ENCODE assay signal across 24 cellular contexts in genomic region chr16:1318268-1318545, GRCh38. TPM values are rescaled to one million over a fixed set of nuclear protein-coding genes. Genes with fewer than 3 reads are reported as not detected.
DNase-seq lines count a peak whose midpoint lies in the region; ATAC-seq, FAIRE-seq and TF ChIP-seq lines count a peak whose summit lies in the region.
"Had no signal": no experiment of that assay in that cellular context is flagged by ENCODE, and none has a peak within 500 bp of the region (broad histone marks: within the 10 kb centered on the region; RNA-seq: fewer than 3 reads in every experiment).

No MANE protein-coding gene starts in this region.

- H3K27ac Mint-ChIP-seq in natural killer cell (peak overlapping the region; percentile 65 to 79), memory B cell (peak overlapping the region; percentile 90)
- H3K27ac Mint-ChIP-seq in natural killer cell treated with Interleukin-12 subunit alpha and Interleukin-12 subunit beta and Interleukin-15 and Interleukin-18, amount 100 ng/mL, for 72 hours, result no peak overlapping the region
- peak overlapping the region in 1 of 2 donors; percentile 44 for H3K27ac Mint-ChIP-seq in stimulated activated naive CD8-positive, alpha-beta T cell treated with anti-CD3 and anti-CD28 coated beads, Interleukin-15, amount 100 ng/mL, for 72 hours
- H3K27ac Mint-ChIP-seq: CD4-positive, alpha-beta T cell had no signal

- CTCF ChIA-PET in GM12878 (lab: Yijun Ruan, JAX), result no interaction called here

- no peak for FAIRE-seq in GM12878 (lab: Jason Lieb, UNC)
- FAIRE-seq: A549, GM12891 had no signal

- H3K27me3 ChIP-seq in GM12878 (replicated peaks in 1 of 2; ENCODE audit: control insufficient read depth in 2 of 2, insufficient read depth in 2 of 2, low read length in 1 of 2) (no peaks in the 10 kb centered on the region), esophagus muscularis mucosa (no peaks in the 10 kb centered on the region)
- H3K27me3 ChIP-seq: MG63 had no signal

- no peaks in the 10 kb centered on the region for H3K27me3 Mint-ChIP-seq in natural killer cell (ENCODE audit: low read depth in 2 of 2)
- no peaks in the 10 kb centered on the region for H3K27me3 Mint-ChIP-seq in natural killer cell treated with Interleukin-12 subunit alpha and Interleukin-12 subunit beta and Interleukin-15 and Interleukin-18, amount 100 ng/mL, for 72 hours
- H3K27me3 Mint-ChIP-seq in memory B cell, result no peaks in the 10 kb centered on the region
- no peaks in the 10 kb centered on the region for H3K27me3 Mint-ChIP-seq in stimulated activated naive CD8-positive, alpha-beta T cell treated with anti-CD3 and anti-CD28 coated beads, Interleukin-15, amount 100 ng/mL, for 72 hours
- H3K27me3 Mint-ChIP-seq: CD4-positive, alpha-beta T cell had no signal

- TF ChIP-seq EP300 in GM12878 (IDR thresholded peaks at IDR 0.05; ENCODE audit: borderline replicate concordance in 1 of 2, control insufficient read depth in 1 of 2, low read depth in 2 of 2, low read length in 2 of 2) (no peak), esophagus muscularis mucosa (IDR thresholded peaks at IDR 0.05) (no peak)

- no peaks in the 10 kb centered on the region for H3K9me3 ChIP-seq in GM12878 (replicated peaks; ENCODE audit: control insufficient read depth, insufficient read depth, low read length)
- no peaks in the 10 kb centered on the region for H3K9me3 ChIP-seq in esophagus muscularis mucosa
- H3K9me3 ChIP-seq: A549, MG63 had no signal

- H3K27ac ChIP-seq in GM12878 (ENCODE audit: control insufficient read depth, insufficient read depth) (no peak overlapping the region), esophagus muscularis mucosa (replicated peaks in 1 of 4) (no peak overlapping the region)
- H3K27ac ChIP-seq: A549, HL-60, PC-9, RWPE1 had no signal

- H3K79me2 ChIP-seq in GM12878 (ENCODE audit: control insufficient read depth, insufficient read depth, low read length), result peaks cover 18% of the 10 kb centered on the region

- H3K9ac ChIP-seq in GM12878 (ENCODE audit: control insufficient read depth, insufficient read depth, low read length), result no peak overlapping the region

- H3K4me1 ChIP-seq in GM12878 (ENCODE audit: control insufficient read depth, insufficient read depth, low read length) (no peaks in the 10 kb centered on the region), esophagus muscularis mucosa (peaks cover 8 to 25% (median 15%) of the 10 kb centered on the region in 4 donors)
- H3K4me1 ChIP-seq: A549 had no signal

- H3K4me3 Mint-ChIP-seq in natural killer cell, result no peak overlapping the region
- H3K4me3 Mint-ChIP-seq in natural killer cell treated with Interleukin-12 subunit alpha and Interleukin-12 subunit beta and Interleukin-15 and Interleukin-18, amount 100 ng/mL, for 72 hours, result no peak overlapping the region
- no peak overlapping the region for H3K4me3 Mint-ChIP-seq in memory B cell
- no peak overlapping the region for H3K4me3 Mint-ChIP-seq in stimulated activated naive CD8-positive, alpha-beta T cell treated with anti-CD3 and anti-CD28 coated beads, Interleukin-15, amount 100 ng/mL, for 72 hours

- TF ChIP-seq RAD21 in GM12878 (IDR thresholded peaks at IDR 0.05; ENCODE audit: insufficient read depth, low read depth, low read length), result no peak

- H2AFZ ChIP-seq in GM12878 (ENCODE audit: control insufficient read depth, low read depth, low read length), result no peak overlapping the region
- H2AFZ ChIP-seq: PC-9 had no signal

- H3K4me2 ChIP-seq in GM12878 (ENCODE audit: control insufficient read depth, insufficient read depth), result no peak overlapping the region
- H3K4me2 ChIP-seq: A549, PC-9 had no signal

- no peak; the same call in 1 of the 2 replicates for TF ChIP-seq POLR2A in GM12878 (IDR thresholded peaks at IDR 0.05; ENCODE audit: low read depth, low read length)
- no peak for TF ChIP-seq POLR2A in esophagus muscularis mucosa (IDR thresholded peaks at IDR 0.05; ENCODE audit: low read depth)

- H3K36me3 Mint-ChIP-seq in natural killer cell (peaks cover 6% of the 10 kb centered on the region), memory B cell (peaks cover 16% of the 10 kb centered on the region)
- H3K36me3 Mint-ChIP-seq in natural killer cell treated with Interleukin-12 subunit alpha and Interleukin-12 subunit beta and Interleukin-15 and Interleukin-18, amount 100 ng/mL, for 72 hours, result peaks cover 6% of the 10 kb centered on the region

- POLR2A ChIA-PET in GM12878 (lab: Charles Lee), result no interaction called here

- SMC1A ChIA-PET in GM12878 (lab: Charles Lee; ENCODE audit: uncharacterized antibody, unreplicated experiment), result no interaction called here

- TF ChIP-seq CTCF in natural killer cell (IDR thresholded peaks at IDR 0.05) (no peak), GM12878 (IDR thresholded peaks at IDR 0.05 in 2 of 3, conservative IDR thresholded peaks at IDR 0.05 in 1 of 3; ENCODE audit: control insufficient read depth in 2 of 3, extremely low read depth in 1 of 3, insufficient read depth in 1 of 3, low read depth in 3 of 3, low read length in 3 of 3) (no peak), esophagus muscularis mucosa (IDR thresholded peaks at IDR 0.05) (no peak)

- no peak overlapping the region for H3K4me3 ChIP-seq in GM12878
- H3K4me3 ChIP-seq in esophagus muscularis mucosa, result no peak overlapping the region
- H3K4me3 ChIP-seq: A549, MG63, PC-9 had no signal

- no peak for DNase-seq in natural killer cell
- no peak for DNase-seq in natural killer cell treated with Interleukin-12 subunit alpha and Interleukin-12 subunit beta and Interleukin-15 and Interleukin-18, amount 100 ng/mL, for 72 hours (ENCODE audit: low spot score)
- no peak for DNase-seq in GM12878 (ENCODE audit: low read depth, low spot score)
- DNase-seq in memory B cell (ENCODE audit: low spot score in 2 of 2), result no peak
- DNase-seq in esophagus muscularis mucosa (ENCODE audit: extremely low spot score), result no peak
- no peak for DNase-seq in stimulated activated naive CD8-positive, alpha-beta T cell treated with anti-CD3 and anti-CD28 coated beads, Interleukin-15, amount 100 ng/mL, for 72 hours
- DNase-seq: CD4-positive, alpha-beta T cell; EL; IMR-90; Kasumi-1; MG63; NCI-H1048; NCI-H1436; NCI-H1930; NCI-H2171; NCI-H526; PC-9; SIG-M5 had no signal

- WGBS in GM12878 (ENCODE audit: insufficient coverage, insufficient replicate concordance, low lambda C conversion rate, missing lambda C conversion rate), result 82% methylated on average over 9 of the region's 9 CpGs
- 77% methylated on average over 7 of the region's 9 CpGs for WGBS in esophagus muscularis mucosa

- H3K9me3 Mint-ChIP-seq in natural killer cell, result no peaks in the 10 kb centered on the region
- H3K9me3 Mint-ChIP-seq in natural killer cell treated with Interleukin-12 subunit alpha and Interleukin-12 subunit beta and Interleukin-15 and Interleukin-18, amount 100 ng/mL, for 72 hours, result no peaks in the 10 kb centered on the region
- H3K9me3 Mint-ChIP-seq in memory B cell, result no peaks in the 10 kb centered on the region
- H3K9me3 Mint-ChIP-seq in stimulated activated naive CD8-positive, alpha-beta T cell treated with anti-CD3 and anti-CD28 coated beads, Interleukin-15, amount 100 ng/mL, for 72 hours, result no peaks in the 10 kb centered on the region
- H3K9me3 Mint-ChIP-seq: CD4-positive, alpha-beta T cell had no signal

- no TSS peak for BruUV-seq in GM12878 (replicated peaks; lab: Mats Ljungman, UMichigan)

- RAD21 ChIA-PET in GM12878 (lab: Charles Lee; ENCODE audit: unreplicated experiment), result no interaction called here

- intact Hi-C loops in natural killer cell (cut with micrococcal nuclease) (no loop called here), GM12878 (cut with micrococcal nuclease; ENCODE audit: unreplicated experiment) (no loop called here), esophagus muscularis mucosa (cut with DNase I) (no loop called here)

- in situ Hi-C loops in GM12878 (cut with MboI), result no loop called here

- peaks cover 40 to 67% of the 10 kb centered on the region in 2 experiments for H3K36me3 ChIP-seq in GM12878 (ENCODE audit: control insufficient read depth in 2 of 2, insufficient read depth in 2 of 2, low read length in 1 of 2)
- peaks cover 80 to 99% (median 96%) of the 10 kb centered on the region in 4 donors for H3K36me3 ChIP-seq in esophagus muscularis mucosa

- H4K20me1 ChIP-seq in GM12878 (ENCODE audit: control insufficient read depth, insufficient read depth), result peaks cover 10% of the 10 kb centered on the region; the same call in 1 of the 2 replicates

- peaks cover 12 to 16% of the 10 kb centered on the region in 2 donors for H3K4me1 Mint-ChIP-seq in natural killer cell
- H3K4me1 Mint-ChIP-seq in natural killer cell treated with Interleukin-12 subunit alpha and Interleukin-12 subunit beta and Interleukin-15 and Interleukin-18, amount 100 ng/mL, for 72 hours (ENCODE audit: low read depth in 2 of 2), result peaks cover 0 to 8% of the 10 kb centered on the region in 2 donors
- H3K4me1 Mint-ChIP-seq in memory B cell, result peaks cover 2% of the 10 kb centered on the region
- H3K4me1 Mint-ChIP-seq in stimulated activated naive CD8-positive, alpha-beta T cell treated with anti-CD3 and anti-CD28 coated beads, Interleukin-15, amount 100 ng/mL, for 72 hours, result peaks cover 18% of the 10 kb centered on the region

- no peak for ATAC-seq in natural killer cell
- no peak for ATAC-seq in natural killer cell treated with Interleukin-12 subunit alpha and Interleukin-12 subunit beta and Interleukin-15 and Interleukin-18, amount 100 ng/mL, for 72 hours
- no peak for ATAC-seq in GM12878
- ATAC-seq in memory B cell (ENCODE audit: low read depth), result no peak
- ATAC-seq in GM19023 (IDR thresholded peaks at IDR 0.05; ENCODE audit: unreplicated experiment), result no peak
- ATAC-seq in HG02970 (IDR thresholded peaks at IDR 0.05; ENCODE audit: low FRiP score, unreplicated experiment), result no peak
- no peak for ATAC-seq in stimulated activated naive CD8-positive, alpha-beta T cell treated with anti-CD3 and anti-CD28 coated beads, Interleukin-15, amount 100 ng/mL, for 72 hours
- ATAC-seq: A549 had no signal

RNA-seq across cellular contexts. Expression of gene UBE2I, which starts 8.8 kb away (rescaled TPM):
- total RNA-seq in natural killer cell (100 to 1,000 TPM; 367 to 412 (median 383) TPM), GM12878 (2014; rRNA removed) (65.2 and 69.3 TPM in 2 replicates), GM12878 (2014; rRNA removed; fragmentation: Illumina TruSeq; extraction: Trizol) (92.2 and 104 TPM in 2 replicates), GM12878 (2021) (180 and 210 TPM in 2 replicates), esophagus muscularis mucosa (10 to 100 TPM; 42.8 to 70.5 (median 63.9) TPM)
- 100 to 1,000 TPM; 202 to 246 TPM for total RNA-seq in natural killer cell treated with Interleukin-12 subunit alpha and Interleukin-12 subunit beta and Interleukin-15 and Interleukin-18, amount 100 ng/mL, for 72 hours
- total RNA-seq in GM12878 (2013; cell fraction: nucleolus; rRNA removed), result 139 and 148 TPM in 2 replicates
- polyA plus RNA-seq in GM12878 (2011; ENCODE audit: low read depth), result 82.4 TPM
- polyA plus RNA-seq in GM12878 (2011; rRNA removed) (181 and 188 TPM in 2 replicates), GM12878 (2014; fragmentation: Illumina TruSeq; extraction: Trizol) (243 and 265 TPM in 2 replicates), GM12878 (2014; fragmentation: Nextera tagmentation; extraction: Ambion mirVana) (10 to 100 TPM; 47.5 to 51.5 TPM), GM12878 (2014; rRNA removed) (203 and 205 TPM in 2 replicates), GM12878 (2016; fragmentation: Nextera tagmentation; extraction: Ambion mirVana) (100 to 1,000 TPM; 200 to 204 TPM)
- 110 and 129 TPM in 2 replicates for polyA plus RNA-seq in GM12878 (2011; cell fraction: cytosol; rRNA removed)
- 167 and 229 TPM in 2 replicates for polyA plus RNA-seq in GM12878 (2011; cell fraction: nucleus; rRNA removed)
- 115 and 125 TPM in 2 replicates for polyA plus RNA-seq in GM12878 (2012)
- 94.4 and 94.6 TPM in 2 replicates for polyA minus RNA-seq in GM12878 (2011; rRNA and poly(A)+ RNA removed)
- polyA minus RNA-seq in GM12878 (2011; cell fraction: cytosol; rRNA and poly(A)+ RNA removed), result 48.2 and 58.6 TPM in 2 replicates
- 56.3 and 111 TPM in 2 replicates for polyA minus RNA-seq in GM12878 (2011; cell fraction: nucleus; rRNA and poly(A)+ RNA removed)

RNA-seq across cellular contexts. Expression of gene BAIAP3, which starts 15.2 kb away (rescaled TPM):
- total RNA-seq in natural killer cell (10 to 100 TPM; 17.7 to 21.7 (median 19.9) TPM), GM12878 (2014; rRNA removed) (0.17 TPM in 1 of 2 replicates, not detected in the other), GM12878 (2014; rRNA removed; fragmentation: Illumina TruSeq; extraction: Trizol) (not detected in 2 replicates), GM12878 (2021) (0.56 and 0.58 TPM in 2 replicates), esophagus muscularis mucosa (1 to 10 TPM; 1.3 to 4.2 (median 2.3) TPM)
- under 1 TPM; 0.17 to 0.31 TPM for total RNA-seq in natural killer cell treated with Interleukin-12 subunit alpha and Interleukin-12 subunit beta and Interleukin-15 and Interleukin-18, amount 100 ng/mL, for 72 hours
- 0.37 and 0.44 TPM in 2 replicates for total RNA-seq in GM12878 (2013; cell fraction: nucleolus; rRNA removed)
- 0.35 TPM for polyA plus RNA-seq in GM12878 (2011; ENCODE audit: low read depth)
- polyA plus RNA-seq in GM12878 (2011; rRNA removed) (0.03 and 0.16 TPM in 2 replicates), GM12878 (2014; fragmentation: Illumina TruSeq; extraction: Trizol) (0.03 TPM in 1 of 2 replicates, not detected in the other), GM12878 (2014; fragmentation: Nextera tagmentation; extraction: Ambion mirVana) (not detected), GM12878 (2014; rRNA removed) (0.56 TPM in 2 replicates), GM12878 (2016; fragmentation: Nextera tagmentation; extraction: Ambion mirVana) (under 1 TPM; 0.14 to 0.31 TPM)
- polyA plus RNA-seq in GM12878 (2011; cell fraction: cytosol; rRNA removed), result 0.03 and 0.15 TPM in 2 replicates
- polyA plus RNA-seq in GM12878 (2011; cell fraction: nucleus; rRNA removed), result 0.99 and 1.3 TPM in 2 replicates
- polyA plus RNA-seq in GM12878 (2012), result 0.70 and 1.6 TPM in 2 replicates
- polyA minus RNA-seq in GM12878 (2011; rRNA and poly(A)+ RNA removed), result not detected in 2 replicates
- polyA minus RNA-seq in GM12878 (2011; cell fraction: cytosol; rRNA and poly(A)+ RNA removed), result not detected in 2 replicates
- polyA minus RNA-seq in GM12878 (2011; cell fraction: nucleus; rRNA and poly(A)+ RNA removed), result 0.19 and 0.48 TPM in 2 replicates

RNA-seq across cellular contexts. Expression of gene TSR3, which starts 33.5 kb away (rescaled TPM):
- total RNA-seq in natural killer cell (10 to 100 TPM; 29.4 to 34.7 (median 29.7) TPM), GM12878 (2014; rRNA removed) (72.7 and 73.7 TPM in 2 replicates), GM12878 (2014; rRNA removed; fragmentation: Illumina TruSeq; extraction: Trizol) (20.9 and 23.4 TPM in 2 replicates), GM12878 (2021) (66.1 and 67.6 TPM in 2 replicates), esophagus muscularis mucosa (100 to 1,000 TPM in 3 of 4 donors, 10 to 100 TPM in 1; 78.2 to 112 (median 106) TPM)
- 100 to 1,000 TPM in 1 of 2 donors, 10 to 100 TPM in 1; 57.4 to 108 TPM for total RNA-seq in natural killer cell treated with Interleukin-12 subunit alpha and Interleukin-12 subunit beta and Interleukin-15 and Interleukin-18, amount 100 ng/mL, for 72 hours
- total RNA-seq in GM12878 (2013; cell fraction: nucleolus; rRNA removed), result 6.0 and 6.3 TPM in 2 replicates
- 7.7 TPM for polyA plus RNA-seq in GM12878 (2011; ENCODE audit: low read depth)
- polyA plus RNA-seq in GM12878 (2011; rRNA removed) (12.3 and 26.2 TPM in 2 replicates), GM12878 (2014; fragmentation: Illumina TruSeq; extraction: Trizol) (0.81 and 9.9 TPM in 2 replicates), GM12878 (2014; fragmentation: Nextera tagmentation; extraction: Ambion mirVana) (10 to 100 TPM in 1 of 2 experiments, 1 to 10 TPM in 1; 3.4 to 11.2 TPM), GM12878 (2014; rRNA removed) (72.2 and 86.1 TPM in 2 replicates), GM12878 (2016; fragmentation: Nextera tagmentation; extraction: Ambion mirVana) (100 to 1,000 TPM; 101 to 108 TPM)
- polyA plus RNA-seq in GM12878 (2011; cell fraction: cytosol; rRNA removed), result 37.2 and 58.2 TPM in 2 replicates
- 25.4 and 32.3 TPM in 2 replicates for polyA plus RNA-seq in GM12878 (2011; cell fraction: nucleus; rRNA removed)
- 36.1 and 41.1 TPM in 2 replicates for polyA plus RNA-seq in GM12878 (2012)
- polyA minus RNA-seq in GM12878 (2011; rRNA and poly(A)+ RNA removed), result 5.3 and 22.8 TPM in 2 replicates
- 16.0 and 19.3 TPM in 2 replicates for polyA minus RNA-seq in GM12878 (2011; cell fraction: cytosol; rRNA and poly(A)+ RNA removed)
- polyA minus RNA-seq in GM12878 (2011; cell fraction: nucleus; rRNA and poly(A)+ RNA removed), result 6.5 and 9.8 TPM in 2 replicates

RNA-seq across cellular contexts. Expression of gene GNPTG, which starts 33.5 kb away (rescaled TPM):
- total RNA-seq in natural killer cell, result 10 to 100 TPM; 58.7 to 65.9 (median 62.0) TPM
- 10 to 100 TPM; 36.1 to 38.9 TPM for total RNA-seq in natural killer cell treated with Interleukin-12 subunit alpha and Interleukin-12 subunit beta and Interleukin-15 and Interleukin-18, amount 100 ng/mL, for 72 hours
- total RNA-seq in GM12878 (2013; cell fraction: nucleolus; rRNA removed), result 14.1 and 16.1 TPM in 2 replicates
- total RNA-seq in GM12878 (2014; rRNA removed), result 19.8 and 21.9 TPM in 2 replicates
- total RNA-seq in GM12878 (2014; rRNA removed; fragmentation: Illumina TruSeq; extraction: Trizol), result 10.7 TPM in 2 replicates
- 23.6 and 25.3 TPM in 2 replicates for total RNA-seq in GM12878 (2021)
- 8.7 TPM for polyA plus RNA-seq in GM12878 (2011; ENCODE audit: low read depth)
- 9.5 and 19.9 TPM in 2 replicates for polyA plus RNA-seq in GM12878 (2011; rRNA removed)
- polyA plus RNA-seq in GM12878 (2011; cell fraction: cytosol; rRNA removed), result 27.0 and 37.0 TPM in 2 replicates
- polyA plus RNA-seq in GM12878 (2011; cell fraction: nucleus; rRNA removed), result 63.8 and 81.0 TPM in 2 replicates
- polyA plus RNA-seq in GM12878 (2012), result 21.9 and 23.7 TPM in 2 replicates
- 2.5 and 7.9 TPM in 2 replicates for polyA plus RNA-seq in GM12878 (2014; fragmentation: Illumina TruSeq; extraction: Trizol)
- 1 to 10 TPM in 1 of 2 experiments, under 1 TPM in 1; 0.80 to 2.4 TPM for polyA plus RNA-seq in GM12878 (2014; fragmentation: Nextera tagmentation; extraction: Ambion mirVana)
- polyA plus RNA-seq in GM12878 (2014; rRNA removed), result 29.9 and 36.9 TPM in 2 replicates
- 10 to 100 TPM; 25.9 to 32.6 TPM for polyA plus RNA-seq in GM12878 (2016; fragmentation: Nextera tagmentation; extraction: Ambion mirVana)
- 7.9 and 8.0 TPM in 2 replicates for polyA minus RNA-seq in GM12878 (2011; rRNA and poly(A)+ RNA removed)
- polyA minus RNA-seq in GM12878 (2011; cell fraction: cytosol; rRNA and poly(A)+ RNA removed), result 7.3 and 8.2 TPM in 2 replicates
- polyA minus RNA-seq in GM12878 (2011; cell fraction: nucleus; rRNA and poly(A)+ RNA removed), result 6.5 and 16.5 TPM in 2 replicates
- 10 to 100 TPM; 54.4 to 70.5 (median 61.1) TPM for total RNA-seq in esophagus muscularis mucosa

Comparison
In these comparisons a context has a peak if more than half of its experiments do, and no peak if none do; other contexts are left out.
1. H3K27ac Mint-ChIP-seq: peak in natural killer cell (2 of 2) and memory B cell (single experiment); none in natural killer cell treated with Interleukin-12 subunit alpha and Interleukin-12 subunit beta and Interleukin-15 and Interleukin-18, amount 100 ng/mL, for 72 hours (0 of 2).